ENCODE assay signal across 1 cellular context in genomic region chr1:89640440-89640839, GRCh38.
A peak's percentile ranks its signal among the peaks of the same experiment; 100 is the strongest.
TF ChIP-seq lines count a peak whose summit lies in the region.

No MANE protein-coding gene starts in this region.

TF ChIP-seq in K562, 482 proteins besides CTCF, POLR2A, EP300 and RAD21:
- peak; percentile 54; the same call in 1 of the 2 replicates for TF ChIP-seq HMBOX1 (IDR thresholded peaks at IDR 0.05)
- TF ChIP-seq ARID3B (CRISPR knock-in tag; IDR thresholded peaks at IDR 0.05; ENCODE audit: borderline replicate concordance), result no peak
